In genomic region chr14:105420141-105420975, GRCh38 we compare ENCODE assay signal across 8 cellular contexts. TPM values are rescaled to one million over a fixed set of nuclear protein-coding genes. Genes with fewer than 3 reads are reported as not detected.
DNase-seq lines count a peak whose midpoint lies in the region; ATAC-seq and TF ChIP-seq lines count a peak whose summit lies in the region.

No MANE protein-coding gene starts in this region.

- BruUV-seq in MCF 10A (replicated peaks; lab: Mats Ljungman, UMichigan), result no TSS peak

- no peak for TF ChIP-seq CTCF in MCF 10A (IDR thresholded peaks at IDR 0.05; ENCODE audit: unreplicated experiment)
- no peak for TF ChIP-seq CTCF in mesothelial cell of epicardium (IDR thresholded peaks at IDR 0.05; ENCODE audit: unreplicated experiment)

- H3K36me3 Mint-ChIP-seq in MCF 10A (ENCODE audit: insufficient read depth, unreplicated experiment) (peaks cover 5% of the 10 kb centered on the region), mesothelial cell of epicardium (peaks cover 2% of the 10 kb centered on the region)

- DNase-seq in AG20443 (ENCODE audit: low spot score) (peak; percentile 40), MCF 10A (ENCODE audit: unreplicated experiment) (no peak), mesothelial cell of epicardium (ENCODE audit: low spot score in 2 of 2, unreplicated experiment in 2 of 2) (no peak), aorta (peak in 1 of 2 donors; percentile 76), NCI-H2029 (lab: John Stamatoyannopoulos, UW) (no peak)

- H3K27me3 Mint-ChIP-seq in MCF 10A (ENCODE audit: insufficient read depth, unreplicated experiment), result no peaks in the 10 kb centered on the region
- H3K27me3 Mint-ChIP-seq in mesothelial cell of epicardium (ENCODE audit: low read depth), result no peaks in the 10 kb centered on the region

- H3K9ac ChIP-seq in HUES64 (ENCODE audit: low read depth, low read length), result peak overlapping the region; percentile 98

- intact Hi-C loops in MCF 10A (cut with micrococcal nuclease) (no loop called here), aorta (cut with DNase I) (no loop called here)

- POLR2A ChIA-PET in MCF 10A (lab: Yijun Ruan, JAX), result interaction anchor here (1.0 kb wide), 1 partner anchor 17 kb away, joined by 3 read pairs; no protein-coding TSS in a partner anchor

- H3K4me3 ChIP-seq in HUES64 (ENCODE audit: low read length) (peak overlapping the region; percentile 92), aorta (ENCODE audit: low read length in 2 of 2) (peak overlapping the region; percentile 77 to 93)

- no peaks in the 10 kb centered on the region for H3K9me3 Mint-ChIP-seq in MCF 10A (ENCODE audit: unreplicated experiment)
- H3K9me3 Mint-ChIP-seq in mesothelial cell of epicardium, result no peaks in the 10 kb centered on the region

- H3K4me1 Mint-ChIP-seq in MCF 10A (ENCODE audit: insufficient read depth, unreplicated experiment) (peaks cover 11% of the 10 kb centered on the region), mesothelial cell of epicardium (peaks cover 33% of the 10 kb centered on the region)

- H3K27me3 ChIP-seq in HUES64 (ENCODE audit: insufficient read depth, low read length), result no peaks in the 10 kb centered on the region
- no peaks in the 10 kb centered on the region for H3K27me3 ChIP-seq in aorta (ENCODE audit: control insufficient read depth in 1 of 2, insufficient read depth in 2 of 2, low read length in 1 of 2)

- H3K27ac Mint-ChIP-seq in MCF 10A (ENCODE audit: low read depth, unreplicated experiment), result peak overlapping the region; percentile 93
- H3K27ac Mint-ChIP-seq in mesothelial cell of epicardium, result peak overlapping the region; percentile 90

- H3K9me3 ChIP-seq in HUES64 (ENCODE audit: insufficient read depth, low read depth, low read length) (no peaks in the 10 kb centered on the region), aorta (ENCODE audit: control insufficient read depth, low read length) (no peaks in the 10 kb centered on the region)

- peaks cover 4% of the 10 kb centered on the region; the same call in 1 of the 2 replicates for H3K4me1 ChIP-seq in HUES64 (ENCODE audit: insufficient read depth, low read length)
- no peaks in the 10 kb centered on the region for H3K4me1 ChIP-seq in aorta (ENCODE audit: control insufficient read depth in 1 of 2, insufficient read depth in 2 of 2, low read length in 2 of 2)

- H3K4me3 Mint-ChIP-seq in MCF 10A (ENCODE audit: unreplicated experiment) (peak overlapping the region; percentile 83), mesothelial cell of epicardium (peak overlapping the region; percentile 84)

- H3K36me3 ChIP-seq in HUES64 (ENCODE audit: insufficient read depth, low read length), result peaks cover 21% of the 10 kb centered on the region
- no peaks in the 10 kb centered on the region for H3K36me3 ChIP-seq in aorta (ENCODE audit: control insufficient read depth in 1 of 2, insufficient read depth in 2 of 2, low read length in 1 of 2)

- H3K27ac ChIP-seq in HUES64 (ENCODE audit: low read depth, low read length), result peak overlapping the region; percentile 76
- peak overlapping the region; percentile 15 to 16 for H3K27ac ChIP-seq in aorta (ENCODE audit: low read depth in 1 of 2, low read length in 2 of 2)

- CTCF ChIA-PET in MCF 10A (lab: Yijun Ruan, JAX), result interaction anchor here (1.3 kb wide), 1 partner anchor 69 kb away, joined by 4 read pairs; no protein-coding TSS in a partner anchor

- WGBS in HUES64, result 3% methylated on average over 48 of the region's 61 CpGs
- WGBS in aorta, 2 donors, result 3 to 5% methylated on average over 36 to 61 of the region's 61 CpGs

- ATAC-seq in aorta (ENCODE audit: low FRiP score) (no peak), HG02798 (IDR thresholded peaks at IDR 0.05; ENCODE audit: poor library complexity, unreplicated experiment) (no peak), HG02852 (IDR thresholded peaks at IDR 0.05; ENCODE audit: unreplicated experiment) (no peak)

RNA-seq across cellular contexts. Expression of gene MTA1, which starts 0.7 kb away (rescaled TPM):
- polyA plus RNA-seq in HUES64 (2013, experiment 1 of 2), result 114 TPM
- 127 TPM for polyA plus RNA-seq in HUES64 (2013, experiment 2 of 2)
- total RNA-seq in MCF 10A (2022), result 154 and 166 TPM in 2 replicates
- 256 to 261 TPM (median 259 TPM) in 3 replicates for total RNA-seq in mesothelial cell of epicardium
- total RNA-seq in aorta, result 100 to 1,000 TPM in 1 of 2 donors, 10 to 100 TPM in 1; 71.5 to 111 TPM
- polyA plus RNA-seq in aorta, result 10 to 100 TPM; 16.9 to 85.4 TPM

RNA-seq across cellular contexts. Expression of gene TEX22, which starts 22.0 kb away (rescaled TPM):
- 0.20 TPM for polyA plus RNA-seq in HUES64 (2013, experiment 1 of 2)
- 0.13 TPM for polyA plus RNA-seq in HUES64 (2013, experiment 2 of 2)
- total RNA-seq in MCF 10A (2022), result 4.1 and 6.2 TPM in 2 replicates
- total RNA-seq in mesothelial cell of epicardium, result 3.5 to 4.8 TPM (median 4.5 TPM) in 3 replicates
- total RNA-seq in aorta, result 1 to 10 TPM; 1.2 to 2.1 TPM
- polyA plus RNA-seq in aorta, result under 1 TPM; 0.18 to 0.38 TPM

RNA-seq across cellular contexts. Expression of gene CRIP2, which starts 54.3 kb away (rescaled TPM):
- polyA plus RNA-seq in HUES64 (2013, experiment 1 of 2), result 11.3 TPM
- polyA plus RNA-seq in HUES64 (2013, experiment 2 of 2), result 16.5 TPM
- total RNA-seq in MCF 10A (2022) (31.1 and 50.5 TPM in 2 replicates), mesothelial cell of epicardium (19.2 to 20.9 TPM (median 19.4 TPM) in 3 replicates), aorta (100 to 1,000 TPM; 267 to 352 TPM)
- 100 to 1,000 TPM; 432 to 698 TPM for polyA plus RNA-seq in aorta
